ENCODE assay signal across 12 cellular contexts in the genomic region with DNA sequence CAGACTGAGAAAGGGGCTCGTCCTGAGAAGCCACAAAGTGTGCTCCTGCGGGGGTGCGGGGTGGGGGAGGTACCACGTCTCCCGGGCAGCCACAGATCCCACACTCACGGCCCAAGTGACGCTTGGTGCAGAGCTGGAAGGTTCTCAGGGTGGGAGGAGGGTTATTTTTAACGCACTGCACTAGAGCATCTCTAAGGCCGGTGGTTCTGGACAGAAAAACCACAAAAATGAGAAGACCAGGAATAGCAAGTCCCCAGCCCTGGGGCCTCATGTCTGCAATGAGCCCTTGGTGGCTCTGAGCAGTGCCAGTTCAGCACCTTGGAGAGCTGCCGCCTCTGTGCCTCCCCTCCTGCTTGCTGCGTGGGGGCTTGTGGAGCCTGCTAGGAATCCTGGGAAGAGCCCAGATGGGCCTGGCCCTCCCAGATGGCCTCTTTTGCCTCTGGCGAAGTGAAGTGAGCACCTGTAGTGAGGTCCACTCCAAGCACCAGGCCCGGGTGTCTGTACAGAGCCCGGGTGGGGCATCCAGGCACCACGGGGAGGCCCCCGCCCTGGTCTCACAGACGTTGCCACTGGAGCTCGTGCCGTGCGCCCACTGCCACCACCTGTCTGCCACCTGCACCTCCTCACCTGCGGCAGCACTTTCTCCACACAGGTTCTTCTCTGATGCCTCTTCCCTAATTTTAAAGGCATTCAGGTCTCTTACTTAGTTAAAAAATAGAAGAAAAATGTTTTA. TPM values are rescaled to one million over a fixed set of nuclear protein-coding genes. Genes with fewer than 3 reads are reported as not detected.
DNase-seq lines count a peak whose midpoint lies in the region; ATAC-seq and TF ChIP-seq lines count a peak whose summit lies in the region.
"Had no signal": no experiment of that assay in that cellular context is flagged by ENCODE, and none has a peak within 500 bp of the region (broad histone marks: within the 10 kb centered on the region; RNA-seq: fewer than 3 reads in every experiment).

No MANE protein-coding gene starts in this region.

- no peak overlapping the region for H2AFZ ChIP-seq in fibroblast of lung (ENCODE audit: low read length)

- H3K9me3 Mint-ChIP-seq in T-helper 2 cell treated with Interferon-gamma antibody and Interleukin-4, amounts not matched to agents 5 μg/mL and 100 μg/mL, for 36 hours: no peaks in the 10 kb centered on the region
- H3K9me3 Mint-ChIP-seq: CD8-positive, alpha-beta memory T cell; stimulated activated effector memory CD8-positive, alpha-beta T cell treated with anti-CD3 and anti-CD28 coated beads, Interleukin-12 subunit alpha, Interleukin-12 subunit beta, amount 100 ng/mL, for 72 hours had no signal

- H4K20me1 ChIP-seq in fibroblast of lung (ENCODE audit: control insufficient read depth, extremely low read depth, insufficient read depth, low read length): no peaks in the 10 kb centered on the region

- no peak for ATAC-seq in aorta (ENCODE audit: low FRiP score)
- ATAC-seq: stimulated activated effector memory CD8-positive, alpha-beta T cell treated with anti-CD3 and anti-CD28 coated beads, Interleukin-12 subunit alpha, Interleukin-12 subunit beta, amount 100 ng/mL, for 72 hours had no signal

- H3K27me3 Mint-ChIP-seq in T-helper 2 cell treated with Interferon-gamma antibody and Interleukin-4, amounts not matched to agents 5 μg/mL and 100 μg/mL, for 36 hours (ENCODE audit: low read depth): no peaks in the 10 kb centered on the region
- H3K27me3 Mint-ChIP-seq: CD8-positive, alpha-beta memory T cell had no signal

- H3K27me3 ChIP-seq in NT2/D1 (ENCODE audit: insufficient read depth, insufficient read length): no peaks in the 10 kb centered on the region
- H3K27me3 ChIP-seq in fibroblast of lung (ENCODE audit: control insufficient read depth, insufficient read depth, low read length): no peaks in the 10 kb centered on the region
- no peaks in the 10 kb centered on the region for H3K27me3 ChIP-seq in aorta (ENCODE audit: control insufficient read depth in 1 of 2, insufficient read depth in 2 of 2, low read length in 1 of 2)

- no peaks in the 10 kb centered on the region for H3K79me2 ChIP-seq in fibroblast of lung (ENCODE audit: control insufficient read depth, insufficient read depth, low read length)

- intact Hi-C loops in aorta (cut with DNase I): no loop called here

- H3K9ac ChIP-seq in NT2/D1 (ENCODE audit: insufficient read length, low read depth) (no peak overlapping the region), fibroblast of lung (ENCODE audit: insufficient read depth, low read length) (no peak overlapping the region)

- no peak overlapping the region for H3K4me2 ChIP-seq in fibroblast of lung (ENCODE audit: extremely low read depth, insufficient read depth, low read length)

- H3K36me3 Mint-ChIP-seq in T-helper 2 cell treated with Interferon-gamma antibody and Interleukin-4, amounts not matched to agents 5 μg/mL and 100 μg/mL, for 36 hours (ENCODE audit: low read depth): peaks cover 37% of the 10 kb centered on the region

- H3K4me3 Mint-ChIP-seq in T-helper 2 cell treated with Interferon-gamma antibody and Interleukin-4, amounts not matched to agents 5 μg/mL and 100 μg/mL, for 36 hours: no peak overlapping the region
- H3K4me3 Mint-ChIP-seq: CD8-positive, alpha-beta memory T cell; mesothelial cell of epicardium; stimulated activated effector memory CD8-positive, alpha-beta T cell treated with anti-CD3 and anti-CD28 coated beads, Interleukin-12 subunit alpha, Interleukin-12 subunit beta, amount 100 ng/mL, for 72 hours had no signal

- H3K36me3 ChIP-seq in NT2/D1 (ENCODE audit: insufficient read depth, insufficient read length, low read length) (peaks cover 67% of the 10 kb centered on the region), fibroblast of lung (ENCODE audit: control insufficient read depth, insufficient read depth, low read length) (peaks cover 7% of the 10 kb centered on the region), aorta (ENCODE audit: control insufficient read depth in 1 of 2, insufficient read depth in 2 of 2, low read length in 1 of 2) (peaks cover 0 to 6% of the 10 kb centered on the region in 2 donors)

- H3K4me1 Mint-ChIP-seq in T-helper 2 cell treated with Interferon-gamma antibody and Interleukin-4, amounts not matched to agents 5 μg/mL and 100 μg/mL, for 36 hours (ENCODE audit: low read depth): no peaks in the 10 kb centered on the region
- H3K4me1 Mint-ChIP-seq: mesothelial cell of epicardium had no signal

- H3K4me1 ChIP-seq in NT2/D1 (ENCODE audit: insufficient read depth, insufficient read length) (peaks cover 3% of the 10 kb centered on the region), fibroblast of lung (ENCODE audit: control insufficient read depth, extremely low read depth, insufficient read depth, low read length) (no peaks in the 10 kb centered on the region), aorta (ENCODE audit: control insufficient read depth in 1 of 2, insufficient read depth in 2 of 2, low read length in 2 of 2) (no peaks in the 10 kb centered on the region)

- no peak overlapping the region for H3K27ac Mint-ChIP-seq in T-helper 2 cell treated with Interferon-gamma antibody and Interleukin-4, amounts not matched to agents 5 μg/mL and 100 μg/mL, for 36 hours
- H3K27ac Mint-ChIP-seq: CD8-positive, alpha-beta memory T cell; mesothelial cell of epicardium; stimulated activated effector memory CD8-positive, alpha-beta T cell treated with anti-CD3 and anti-CD28 coated beads, Interleukin-12 subunit alpha, Interleukin-12 subunit beta, amount 100 ng/mL, for 72 hours had no signal

- H3K4me3 ChIP-seq in NT2/D1 (ENCODE audit: insufficient read length, low read depth) (no peak overlapping the region), fibroblast of lung (replicated peaks in 1 of 4; ENCODE audit: control extremely low read depth in 1 of 4, insufficient read depth in 1 of 4, low read depth in 3 of 4, low read length in 4 of 4) (no peak overlapping the region), aorta (ENCODE audit: low read length in 2 of 2) (no peak overlapping the region)

- no peak for TF ChIP-seq CTCF in fibroblast of lung (conservative IDR thresholded peaks at IDR 0.05 in 1 of 2, IDR thresholded peaks at IDR 0.05 in 1 of 2; ENCODE audit: low read depth in 1 of 2, low read length in 2 of 2)

- 80 to 81% methylated on average over 21 of the region's 21 CpGs for WGBS in aorta, 2 donors

- H3K27ac ChIP-seq in fibroblast of lung (ENCODE audit: insufficient read depth, low read length): no peak overlapping the region
- peak overlapping the region; percentile 74 for H3K27ac ChIP-seq in temporal lobe (ENCODE audit: low read depth, low read length)
- no peak overlapping the region for H3K27ac ChIP-seq in aorta (ENCODE audit: low read depth in 1 of 2, low read length in 2 of 2)

- peak; percentile 24 for DNase-seq in stimulated activated CD4-positive, alpha-beta T cell treated with anti-CD3 and anti-CD28 coated beads, Interleukin-15, amount 100 ng/mL, for 24 hours
- DNase-seq in stimulated activated CD4-positive, alpha-beta T cell treated with anti-CD3 and anti-CD28 coated beads, Interleukin-2, amount 100 ng/mL, for 48 hours: no peak
- peak; percentile 61 for DNase-seq in NT2/D1 (ENCODE audit: low read depth, low spot score)
- peak; percentile 8 to 10 for DNase-seq in fibroblast of lung (ENCODE audit: low read depth in 2 of 2)
- DNase-seq in T-helper 2 cell treated with Interferon-gamma antibody and Interleukin-4, amounts not matched to agents 5 μg/mL and 100 μg/mL, for 36 hours (ENCODE audit: low spot score): no peak
- no peak for DNase-seq in H4 (ENCODE audit: low spot score)
- DNase-seq in aorta: no peak
- DNase-seq: CD8-positive, alpha-beta memory T cell; small intestine had no signal

- peaks cover 8% of the 10 kb centered on the region; the same call in 1 of the 2 replicates for H3K9me3 ChIP-seq in NT2/D1 (ENCODE audit: insufficient read depth, low read length)
- H3K9me3 ChIP-seq in fibroblast of lung (ENCODE audit: control insufficient read depth, insufficient read depth, low read depth, low read length): no peaks in the 10 kb centered on the region
- no peaks in the 10 kb centered on the region for H3K9me3 ChIP-seq in aorta (ENCODE audit: control insufficient read depth, low read length)

RNA-seq across cellular contexts. Expression of a gene that starts 48.9 kb away (rescaled TPM):
- total RNA-seq in fibroblast of lung (under 0.01 and 0.17 TPM in 2 replicates), temporal lobe (30.2 TPM), aorta (under 1 TPM in 1 of 2 donors, not detected in 1; 0.03 TPM)
- polyA plus RNA-seq in fibroblast of lung (0.01 and 0.02 TPM in 2 replicates), aorta (under 1 TPM; under 0.01 to 0.05 TPM)
- polyA plus RNA-seq in fibroblast of lung (2012): 0.01 TPM in 1 of 2 replicates, not detected in the other
- polyA minus RNA-seq in fibroblast of lung (ENCODE audit: low replicate concordance): not detected in 2 replicates
- 0.23 TPM in 1 of 2 replicates, not detected in the other for total RNA-seq in H4 (2014; rRNA removed; shearing (Covaris generic))
- total RNA-seq: CD8-positive, alpha-beta memory T cell had no signal
- polyA plus RNA-seq: CD8-positive, alpha-beta memory T cell had no signal

Comparison
In these comparisons a context has a peak if more than half of its experiments do, and no peak if none do; other contexts are left out.
1. DNase-seq: peak in stimulated activated CD4-positive, alpha-beta T cell treated with anti-CD3 and anti-CD28 coated beads, Interleukin-15, amount 100 ng/mL, for 24 hours (single experiment), NT2/D1 (single experiment) and fibroblast of lung (2 of 2); none in stimulated activated CD4-positive, alpha-beta T cell treated with anti-CD3 and anti-CD28 coated beads, Interleukin-2, amount 100 ng/mL, for 48 hours (0 of 2), T-helper 2 cell treated with Interferon-gamma antibody and Interleukin-4, amounts not matched to agents 5 μg/mL and 100 μg/mL, for 36 hours (single experiment), H4 (single experiment) and aorta (0 of 2).
2. RNA of a gene that starts 48.9 kb away (total RNA-seq): 30.2 TPM in temporal lobe (single experiment); under 0.01 to 0.17 TPM in fibroblast of lung, 0.03 TPM in aorta and 0.23 TPM in H4; every median in the first group is over 10 times any median in the second.